Comparison of ENCODE assay signal across 23 cellular contexts in genomic region chr13:89796196-89796595, GRCh38.
DNase-seq lines count a peak whose midpoint lies in the region; ATAC-seq, FAIRE-seq and TF ChIP-seq lines count a peak whose summit lies in the region.
"Had no signal": no experiment of that assay in that cellular context is flagged by ENCODE, and none has a peak within 500 bp of the region (broad histone marks: within the 10 kb centered on the region; RNA-seq: fewer than 3 reads in every experiment).

No MANE protein-coding gene starts in this region.

- H3K9ac ChIP-seq in mammary epithelial cell (ENCODE audit: insufficient read depth, low read length), result no peak overlapping the region

- H3K27ac ChIP-seq in ACC112 (ENCODE audit: low read depth, low read length) (no peak overlapping the region), mammary epithelial cell (ENCODE audit: insufficient read depth, low read depth, low read length) (no peak overlapping the region)
- H3K27ac ChIP-seq: RWPE1 had no signal

- H3K9me3 ChIP-seq in mammary epithelial cell (replicated peaks; ENCODE audit: insufficient read depth, low read length), result no peaks in the 10 kb centered on the region
- H3K9me3 ChIP-seq: MG63 had no signal

- no peaks in the 10 kb centered on the region for H3K79me2 ChIP-seq in ACC112 (ENCODE audit: control insufficient read depth, insufficient read depth, low read length, unreplicated experiment)
- H3K79me2 ChIP-seq in mammary epithelial cell (ENCODE audit: insufficient read depth, low read length), result no peaks in the 10 kb centered on the region

- TF ChIP-seq CTCF in mammary epithelial cell (conservative IDR thresholded peaks at IDR 0.05 in 1 of 2, IDR thresholded peaks at IDR 0.05 in 1 of 2; ENCODE audit: extremely low read depth in 1 of 2, insufficient read depth in 1 of 2, low read depth in 1 of 2, low read length in 2 of 2), result no peak

- 45% methylated on average over 4 of the region's 4 CpGs for WGBS in mammary epithelial cell (ENCODE audit: low coverage, missing lambda C conversion rate)

- no peaks in the 10 kb centered on the region for H3K27me3 ChIP-seq in ACC112 (ENCODE audit: insufficient read depth, low read length)
- no peaks in the 10 kb centered on the region for H3K27me3 ChIP-seq in mammary epithelial cell (ENCODE audit: insufficient read depth, low read length)
- H3K27me3 ChIP-seq: MG63 had no signal

- H4K20me1 ChIP-seq in mammary epithelial cell (ENCODE audit: insufficient read depth, low read length), result no peaks in the 10 kb centered on the region

- no peak overlapping the region for H3K4me3 ChIP-seq in ACC112 (ENCODE audit: low read depth, low read length)
- H3K4me3 ChIP-seq in mammary epithelial cell (replicated peaks in 1 of 3; ENCODE audit: insufficient read depth in 1 of 3, low read depth in 2 of 3, low read length in 3 of 3), result no peak overlapping the region
- H3K4me3 ChIP-seq: MG63 had no signal

- ATAC-seq in GM18870 (IDR thresholded peaks at IDR 0.05; ENCODE audit: unreplicated experiment), result no peak
- ATAC-seq: CD8-positive, alpha-beta T cell; HCT116 had no signal

- no peak for DNase-seq in H54 (ENCODE audit: insufficient read length, low spot score)
- DNase-seq in OCI-M1 (lab: John Stamatoyannopoulos, UW), result peak; percentile 13
- DNase-seq in mammary epithelial cell, result no peak
- DNase-seq in NCI-H69 (lab: John Stamatoyannopoulos, UW), result no peak
- no peak for DNase-seq in hepatic stellate cell (ENCODE audit: low spot score)
- DNase-seq: C1 segment of cervical spinal cord; CD8-positive, alpha-beta T cell; GOT3; Kasumi-1; MG63; NCI-H1105 treated with DMSO at 0.1 percent for 48 hours; NCI-H146; NCI-H1930; NCI-H2107; NCI-H524; NCI-H774; SHP77; T-helper 1 cell had no signal

- H3K36me3 ChIP-seq in ACC112 (ENCODE audit: insufficient read depth, low read length) (no peaks in the 10 kb centered on the region), mammary epithelial cell (ENCODE audit: insufficient read depth, low read length) (peaks cover 1% of the 10 kb centered on the region)
- H3K36me3 ChIP-seq: MG63 had no signal

- in situ Hi-C loops in mammary epithelial cell (cut with MboI; ENCODE audit: low sequenced_read_pairs in 2 of 2), result no loop called here

- intact Hi-C loops in mammary epithelial cell (cut with micrococcal nuclease), result no loop called here

- H3K4me1 ChIP-seq in ACC112 (ENCODE audit: control insufficient read depth, insufficient read depth, low read length, unreplicated experiment) (no peaks in the 10 kb centered on the region), mammary epithelial cell (ENCODE audit: insufficient read depth, low read length) (no peaks in the 10 kb centered on the region)

- H2AFZ ChIP-seq in ACC112 (ENCODE audit: low read length, unreplicated experiment), result peak overlapping the region; percentile 4
- H2AFZ ChIP-seq in mammary epithelial cell (ENCODE audit: low read depth, low read length), result peak overlapping the region; percentile 33

- dilution Hi-C loops in mammary epithelial cell (cut with HindIII; ENCODE audit: low sequenced_read_pairs), result no loop called here

- CTCF ChIA-PET in mammary epithelial cell (lab: Charles Lee; ENCODE audit: low non-redundant PET), result no interaction called here

- no peak overlapping the region for H3K4me2 ChIP-seq in mammary epithelial cell (ENCODE audit: insufficient read depth, low read depth, low read length)

- no TSS peak for BruUV-seq in mammary epithelial cell (replicated peaks; lab: Mats Ljungman, UMichigan)

- no peak for TF ChIP-seq POLR2A in H54 (IDR thresholded peaks at IDR 0.05; ENCODE audit: low read depth, low read length)

- FAIRE-seq in H54 (lab: Jason Lieb, UNC), result peak; percentile 30
- FAIRE-seq: A204.1 had no signal
